ENCODE assay signal across 28 cellular contexts in genomic region chr19:30037835-30038234, GRCh38.
"Had no signal": no experiment of that assay in that cellular context is flagged by ENCODE, and none has a peak within 500 bp of the region (broad histone marks: within the 10 kb centered on the region; RNA-seq: fewer than 3 reads in every experiment).

No MANE protein-coding gene starts in this region.

- H3K4me1 ChIP-seq: pancreas, prostate gland, sigmoid colon, spleen, suprapubic skin, tibial artery, upper lobe of left lung had no signal

- H3K27ac ChIP-seq: heart left ventricle, left ventricle myocardium inferior, pancreas, prostate gland, sigmoid colon, spleen, suprapubic skin, thoracic aorta, tibial artery, upper lobe of left lung had no signal

- H3K27ac Mint-ChIP-seq: mesothelial cell of epicardium; natural killer cell treated with Interleukin-12 subunit alpha and Interleukin-12 subunit beta and Interleukin-15 and Interleukin-18, amount 100 ng/mL, for 72 hours; stimulated activated effector memory CD8-positive, alpha-beta T cell treated with anti-CD3 and anti-CD28 coated beads, Interleukin-12 subunit alpha, Interleukin-12 subunit beta, amount 100 ng/mL, for 72 hours; stimulated activated naive CD8-positive, alpha-beta T cell treated with anti-CD3 and anti-CD28 coated beads, Interleukin-15, Interleukin-2, amounts not matched to agents 100 ng/mL and 50 ng/mL, for 24 hours had no signal

- H3K36me3 ChIP-seq: pancreas, prostate gland had no signal

- ATAC-seq: heart left ventricle; naive thymus-derived CD4-positive, alpha-beta T cell; natural killer cell treated with Interleukin-12 subunit alpha and Interleukin-12 subunit beta and Interleukin-15 and Interleukin-18, amount 100 ng/mL, for 72 hours; pancreas; right cardiac atrium; stimulated activated effector memory CD8-positive, alpha-beta T cell treated with anti-CD3 and anti-CD28 coated beads, Interleukin-12 subunit alpha, Interleukin-12 subunit beta, amount 100 ng/mL, for 72 hours had no signal

- H3K27me3 ChIP-seq: heart left ventricle, pancreas, sigmoid colon, spleen, suprapubic skin, tibial artery, upper lobe of left lung had no signal

- H3K4me1 Mint-ChIP-seq: immature natural killer cell, neural crest cell had no signal

- H3K4me3 Mint-ChIP-seq: immature natural killer cell; mesothelial cell of epicardium; naive thymus-derived CD4-positive, alpha-beta T cell; natural killer cell treated with Interleukin-12 subunit alpha and Interleukin-12 subunit beta and Interleukin-15 and Interleukin-18, amount 100 ng/mL, for 72 hours; neural crest cell; stimulated activated effector memory CD8-positive, alpha-beta T cell treated with anti-CD3 and anti-CD28 coated beads, Interleukin-12 subunit alpha, Interleukin-12 subunit beta, amount 100 ng/mL, for 72 hours; stimulated activated naive CD8-positive, alpha-beta T cell treated with anti-CD3 and anti-CD28 coated beads, Interleukin-15, Interleukin-2, amounts not matched to agents 100 ng/mL and 50 ng/mL, for 24 hours had no signal

- H3K27me3 Mint-ChIP-seq: naive thymus-derived CD4-positive, alpha-beta T cell; natural killer cell treated with Interleukin-12 subunit alpha and Interleukin-12 subunit beta and Interleukin-15 and Interleukin-18, amount 100 ng/mL, for 72 hours; stimulated activated naive CD8-positive, alpha-beta T cell treated with anti-CD3 and anti-CD28 coated beads, Interleukin-15, Interleukin-2, amounts not matched to agents 100 ng/mL and 50 ng/mL, for 24 hours had no signal

- H3K9me3 ChIP-seq: pancreas, prostate gland, sigmoid colon, suprapubic skin, upper lobe of left lung had no signal

- FAIRE-seq: islet of Langerhans, pancreas, small intestine had no signal

- H3K4me3 ChIP-seq: heart left ventricle, left ventricle myocardium inferior, lung, pancreas, prostate gland, sigmoid colon, spleen, suprapubic skin, thoracic aorta, tibial artery, upper lobe of left lung had no signal

- DNase-seq: heart left ventricle; hypothalamus; immature natural killer cell; left ventricle myocardium inferior; mesendoderm; naive thymus-derived CD4-positive, alpha-beta T cell; nucleus accumbens; pancreas; posterior cingulate gyrus; retina; right cardiac atrium; sigmoid colon; small intestine; spleen; stimulated activated CD4-positive, alpha-beta T cell treated with anti-CD3 and anti-CD28 coated beads, Interleukin-4, amount 100 ng/mL, for 24 hours; stimulated activated naive CD4-positive, alpha-beta T cell; tibial artery; upper lobe of left lung had no signal
